ENCODE assay signal across 1 cellular context in genomic region chr7:76201732-76202665, GRCh38.
TF ChIP-seq lines count a peak whose summit lies in the region.

Gene SRRM3 (plus strand): TSS chr7:76201896. CDS start chr7:76235067, 33,171 bp downstream.

TF ChIP-seq in SK-N-SH, 30 proteins besides CTCF, POLR2A, EP300 and RAD21 (continued from another document):
- TF ChIP-seq USF1 (IDR thresholded peaks at IDR 0.05; ENCODE audit: borderline replicate concordance, low read depth) (no peak), FOXJ3 (CRISPR knock-in tag; IDR thresholded peaks at IDR 0.05) (no peak), SMC3 (IDR thresholded peaks at IDR 0.05; ENCODE audit: low read depth, low read length) (peak; percentile 40), RCOR1 (IDR thresholded peaks at IDR 0.05; ENCODE audit: low read length) (peak; percentile 77)
